Comparison of ENCODE assay signal across 15 cellular contexts in the genomic region with DNA sequence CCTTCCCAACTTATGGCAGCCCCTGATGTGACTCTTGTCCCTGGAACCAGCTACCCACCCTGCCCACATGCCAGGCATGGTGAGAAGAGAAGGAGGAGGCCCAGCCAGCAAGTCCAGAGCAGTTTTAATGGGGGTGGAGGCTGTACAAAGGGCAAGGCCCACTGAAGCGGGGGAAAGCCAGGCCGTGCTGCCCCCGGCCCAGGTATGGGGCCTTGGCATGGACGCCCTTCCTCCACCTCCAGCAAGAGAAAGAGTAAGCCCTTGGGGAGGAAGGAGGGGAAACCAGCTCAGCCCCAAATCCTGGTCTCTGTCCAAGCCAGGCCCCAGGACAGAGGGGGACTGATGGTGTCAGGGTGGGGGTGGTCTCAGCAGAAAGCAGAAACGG. TPM values are rescaled to one million over a fixed set of nuclear protein-coding genes. Genes with fewer than 3 reads are reported as not detected.
DNase-seq lines count a peak whose midpoint lies in the region; TF ChIP-seq lines count a peak whose summit lies in the region.
"Had no signal": no experiment of that assay in that cellular context is flagged by ENCODE, and none has a peak within 500 bp of the region (broad histone marks: within the 10 kb centered on the region; RNA-seq: fewer than 3 reads in every experiment).

No MANE protein-coding gene starts in this region.

- H3K4me2 ChIP-seq in smooth muscle cell = no peak overlapping the region

- H3K27ac ChIP-seq in esophagus muscularis mucosa (replicated peaks in 1 of 4) = peak overlapping the region; percentile 74 to 99 (median 94)
- peak overlapping the region; percentile 69 for H3K27ac ChIP-seq in smooth muscle cell (ENCODE audit: low read depth)
- H3K27ac ChIP-seq: C4-2B, GM23248 had no signal

- peaks cover 1% of the 10 kb centered on the region for H3K36me3 ChIP-seq in H7 (replicated peaks; ENCODE audit: control insufficient read depth, insufficient read depth, low read length)
- H3K36me3 ChIP-seq in esophagus muscularis mucosa = peaks cover 0 to 58% (median 40%) of the 10 kb centered on the region in 4 donors
- no peaks in the 10 kb centered on the region for H3K36me3 ChIP-seq in smooth muscle cell (ENCODE audit: low read depth)

- H3K4me1 Mint-ChIP-seq in activated T-cell treated with anti-CD3 and anti-CD28 coated beads, Interleukin-2, amount 50 U/mL, for 24 hours (ENCODE audit: low read depth) = peaks cover 34% of the 10 kb centered on the region

- H3K4me3 ChIP-seq in H7 (ENCODE audit: insufficient read depth, low read depth, low read length) (no peak overlapping the region), esophagus muscularis mucosa (no peak overlapping the region), smooth muscle cell (no peak overlapping the region)
- H3K4me3 ChIP-seq: GM23248 had no signal

- H3K27me3 ChIP-seq in H7 (ENCODE audit: control insufficient read depth, insufficient read depth, low read length) (peaks cover 2% of the 10 kb centered on the region), esophagus muscularis mucosa (peaks cover 0 to 3% (median 0%) of the 10 kb centered on the region in 4 donors), smooth muscle cell (ENCODE audit: low read depth) (no peaks in the 10 kb centered on the region)

- H3K4me1 ChIP-seq in esophagus muscularis mucosa (peaks cover 11 to 96% (median 80%) of the 10 kb centered on the region in 4 donors), smooth muscle cell (ENCODE audit: low read depth) (no peaks in the 10 kb centered on the region)

- TF ChIP-seq EP300 in esophagus muscularis mucosa (IDR thresholded peaks at IDR 0.05) = no peak

- H4K20me1 ChIP-seq in smooth muscle cell (ENCODE audit: low read depth) = peaks cover 3% of the 10 kb centered on the region

- H3K27me3 Mint-ChIP-seq in activated T-cell treated with anti-CD3 and anti-CD28 coated beads, Interleukin-2, amount 50 U/mL, for 24 hours = no peaks in the 10 kb centered on the region

- H3K9me3 ChIP-seq in esophagus muscularis mucosa = no peaks in the 10 kb centered on the region
- no peaks in the 10 kb centered on the region for H3K9me3 ChIP-seq in smooth muscle cell (replicated peaks; ENCODE audit: low read depth)

- H3K9me3 Mint-ChIP-seq in activated T-cell treated with anti-CD3 and anti-CD28 coated beads, Interleukin-2, amount 50 U/mL, for 24 hours = no peaks in the 10 kb centered on the region

- no peak overlapping the region for H3K9ac ChIP-seq in smooth muscle cell (ENCODE audit: low read depth)
- H3K9ac ChIP-seq: GM23248 had no signal

- TF ChIP-seq CTCF in esophagus muscularis mucosa (IDR thresholded peaks at IDR 0.05) = no peak
- no peak for TF ChIP-seq CTCF in smooth muscle cell (IDR thresholded peaks at IDR 0.05; ENCODE audit: borderline replicate concordance, insufficient read depth, poor library complexity, severe bottlenecking)

- TF ChIP-seq POLR2A in esophagus muscularis mucosa (IDR thresholded peaks at IDR 0.05; ENCODE audit: low read depth) = no peak

- 77% methylated on average over 4 of the region's 5 CpGs for WGBS in esophagus muscularis mucosa
- WGBS in smooth muscle cell (ENCODE audit: low lambda C conversion rate) = 100% methylated on average over 1 of the region's 5 CpGs

- no peaks in the 10 kb centered on the region for H3K79me2 ChIP-seq in smooth muscle cell (ENCODE audit: low read depth)

- H3F3A ChIP-seq in smooth muscle cell (ENCODE audit: low read depth) = no peaks in the 10 kb centered on the region

- intact Hi-C loops in esophagus muscularis mucosa (cut with DNase I) = no loop called here

- peak overlapping the region; percentile 55 for H3K27ac Mint-ChIP-seq in activated T-cell treated with anti-CD3 and anti-CD28 coated beads, Interleukin-2, amount 50 U/mL, for 24 hours

- no peak for DNase-seq in activated T-cell treated with anti-CD3 and anti-CD28 coated beads, Interleukin-2, amount 50 U/mL, for 24 hours
- DNase-seq in activated T-cell treated with anti-CD3 and anti-CD28 coated beads, Interleukin-2, amount 50 U/mL, for 48 hours = no peak
- DNase-seq in H7 (peak; percentile 32), esophagus muscularis mucosa (ENCODE audit: extremely low spot score) (no peak), smooth muscle cell (lab: John Stamatoyannopoulos, UW; ENCODE audit: unreplicated experiment) (no peak), NCI-H2081 (lab: John Stamatoyannopoulos, UW) (no peak), UCSD-AML1 (lab: John Stamatoyannopoulos, UW; ENCODE audit: unreplicated experiment) (no peak), NCI-H82 (lab: John Stamatoyannopoulos, UW) (no peak)
- DNase-seq: DMS 273 treated with DMSO at 0.1 percent for 48 hours, NCI-H1105 treated with DMSO at 0.1 percent for 48 hours, NCI-H187, NCI-H446, NCI-H748 treated with DMSO at 0.1 percent for 48 hours had no signal

- H2AFZ ChIP-seq in smooth muscle cell (ENCODE audit: low read depth) = no peak overlapping the region
- H2AFZ ChIP-seq: GM23248 had no signal

- H3K36me3 Mint-ChIP-seq in activated T-cell treated with anti-CD3 and anti-CD28 coated beads, Interleukin-2, amount 50 U/mL, for 24 hours (ENCODE audit: low read depth) = peaks cover 66% of the 10 kb centered on the region

- no peak overlapping the region for H3K4me3 Mint-ChIP-seq in activated T-cell treated with anti-CD3 and anti-CD28 coated beads, Interleukin-2, amount 50 U/mL, for 24 hours

RNA-seq across cellular contexts. Expression of gene NFKB2, which starts 7.0 kb away (rescaled TPM):
- total RNA-seq in H7 (2014; rRNA removed; shearing (Covaris generic)) = 25.3 and 25.6 TPM in 2 replicates
- 10 to 100 TPM; 18.7 to 47.0 (median 41.2) TPM for total RNA-seq in esophagus muscularis mucosa
- total RNA-seq in smooth muscle cell = 32.6 and 35.9 TPM in 2 replicates
- 38.1 and 44.3 TPM in 2 replicates for polyA plus RNA-seq in smooth muscle cell

RNA-seq across cellular contexts. Expression of gene PSD, which starts 16.1 kb away (rescaled TPM):
- total RNA-seq in H7 (2014; rRNA removed; shearing (Covaris generic)) = 5.2 and 6.1 TPM in 2 replicates
- 100 to 1,000 TPM in 2 of 4 donors, 10 to 100 TPM in 2; 88.0 to 268 (median 108) TPM for total RNA-seq in esophagus muscularis mucosa
- 4.1 and 29.1 TPM in 2 replicates for total RNA-seq in smooth muscle cell
- 31.6 and 33.5 TPM in 2 replicates for polyA plus RNA-seq in smooth muscle cell

RNA-seq across cellular contexts. Expression of gene FBXL15, which starts 18.1 kb away (rescaled TPM):
- total RNA-seq in H7 (2014; rRNA removed; shearing (Covaris generic)) = 23.0 and 29.8 TPM in 2 replicates
- total RNA-seq in esophagus muscularis mucosa (10 to 100 TPM; 19.5 to 45.9 (median 29.0) TPM), smooth muscle cell (8.2 and 14.1 TPM in 2 replicates)
- 27.9 and 29.0 TPM in 2 replicates for polyA plus RNA-seq in smooth muscle cell

RNA-seq across cellular contexts. Expression of gene CUEDC2, which starts 29.9 kb away (rescaled TPM):
- 51.3 and 64.7 TPM in 2 replicates for total RNA-seq in H7 (2014; rRNA removed; shearing (Covaris generic))
- 10 to 100 TPM; 61.0 to 92.7 (median 71.2) TPM for total RNA-seq in esophagus muscularis mucosa
- 24.7 and 40.9 TPM in 2 replicates for total RNA-seq in smooth muscle cell
- 111 and 112 TPM in 2 replicates for polyA plus RNA-seq in smooth muscle cell

RNA-seq across cellular contexts. Expression of gene C10orf95, which starts 48.8 kb away (rescaled TPM):
- 0.30 and 0.45 TPM in 2 replicates for total RNA-seq in H7 (2014; rRNA removed; shearing (Covaris generic))
- total RNA-seq in esophagus muscularis mucosa = 1 to 10 TPM in 1 of 4 donors, not detected in 3; 1.0 TPM
- 0.09 TPM in 1 of 2 replicates, not detected in the other for total RNA-seq in smooth muscle cell
- polyA plus RNA-seq in smooth muscle cell = 0.62 and 0.80 TPM in 2 replicates
- total RNA-seq: GM23248 had no signal
- polyA plus RNA-seq: GM23248 had no signal
